Comparison of ENCODE assay signal across 21 cellular contexts in the genomic region with DNA sequence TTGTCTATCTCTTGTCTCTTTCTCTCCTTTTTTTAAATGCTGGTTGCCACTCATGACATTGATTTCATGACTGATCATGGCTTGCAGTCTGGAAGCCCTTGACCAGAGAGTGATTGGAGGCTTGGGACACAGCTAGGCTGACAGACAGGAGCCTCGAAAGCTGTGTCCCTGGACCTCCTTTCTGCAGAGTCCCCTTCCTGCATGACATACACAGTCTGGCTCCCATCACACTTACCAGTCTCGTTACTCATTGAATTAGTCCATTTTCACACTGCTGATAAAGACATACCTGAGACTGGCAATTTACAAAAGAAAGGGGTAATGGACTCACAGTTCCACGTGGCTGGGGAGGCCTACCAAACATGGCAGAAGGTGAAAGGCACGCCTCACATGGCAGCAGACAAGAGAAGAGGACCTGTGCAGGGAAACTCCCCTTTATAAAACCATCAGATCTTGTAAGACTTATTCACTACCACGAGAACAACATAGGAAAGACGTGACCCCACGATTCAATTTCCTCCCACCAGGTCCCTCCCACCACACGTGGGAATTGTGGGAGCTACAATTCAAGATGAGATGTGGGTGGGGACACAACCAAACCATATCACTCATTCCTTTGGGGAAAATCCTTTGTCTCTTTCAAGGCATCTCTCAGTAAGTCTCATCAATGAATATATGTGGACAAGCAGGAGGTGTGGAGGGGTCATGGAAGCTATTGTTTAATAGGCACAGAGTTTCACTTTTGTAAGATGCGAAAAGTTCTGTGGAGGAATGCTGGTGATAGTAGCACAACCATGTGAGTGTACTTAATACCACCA.
DNase-seq lines count a peak whose midpoint lies in the region; ATAC-seq and TF ChIP-seq lines count a peak whose summit lies in the region.
"Had no signal": no experiment of that assay in that cellular context is flagged by ENCODE, and none has a peak within 500 bp of the region (broad histone marks: within the 10 kb centered on the region; RNA-seq: fewer than 3 reads in every experiment).

No MANE protein-coding gene starts in this region.

- no peak for TF ChIP-seq CTCF in transverse colon (IDR thresholded peaks at IDR 0.05)

- no peaks in the 10 kb centered on the region for H3K27me3 ChIP-seq in transverse colon

- no peak overlapping the region for H3K27ac ChIP-seq in transverse colon
- H3K27ac ChIP-seq: A549, HL-60 had no signal

- H3K4me3 Mint-ChIP-seq in activated CD4-positive, alpha-beta memory T cell treated with anti-CD3 and anti-CD28 coated beads for 36 hours: no peak overlapping the region
- H3K4me3 Mint-ChIP-seq in activated CD4-positive, alpha-beta memory T cell treated with anti-CD3 and anti-CD28 coated beads, Interleukin-2, amount 10 ng/mL, durations not matched to agents 7 days and 5 days: no peak overlapping the region
- peak overlapping the region; percentile 18 for H3K4me3 Mint-ChIP-seq in natural killer cell treated with Interleukin-12 subunit alpha and Interleukin-12 subunit beta and Interleukin-15 and Interleukin-18, amount 100 ng/mL, for 72 hours
- H3K4me3 Mint-ChIP-seq: CD4-positive, alpha-beta T cell had no signal

- no peaks in the 10 kb centered on the region for H3K9me3 ChIP-seq in transverse colon
- H3K9me3 ChIP-seq: A549, Caco-2, HAP-1 had no signal

- no peak for TF ChIP-seq POLR2A in transverse colon (IDR thresholded peaks at IDR 0.05)

- ATAC-seq in natural killer cell treated with Interleukin-12 subunit alpha and Interleukin-12 subunit beta and Interleukin-15 and Interleukin-18, amount 100 ng/mL, for 72 hours: peak in 1 of 2 donors; percentile 61
- ATAC-seq: A549, PC-3 had no signal

- intact Hi-C loops in activated CD4-positive, alpha-beta memory T cell treated with anti-CD3 and anti-CD28 coated beads for 36 hours (cut with micrococcal nuclease): no loop called here
- intact Hi-C loops in transverse colon (cut with DNase I; ENCODE audit: low total_unique reads): no loop called here

- no peaks in the 10 kb centered on the region for H3K9me3 Mint-ChIP-seq in activated CD4-positive, alpha-beta memory T cell treated with anti-CD3 and anti-CD28 coated beads for 36 hours
- H3K9me3 Mint-ChIP-seq in activated CD4-positive, alpha-beta memory T cell treated with anti-CD3 and anti-CD28 coated beads, Interleukin-2, amount 10 ng/mL, durations not matched to agents 7 days and 5 days: peaks cover 5% of the 10 kb centered on the region
- no peaks in the 10 kb centered on the region for H3K9me3 Mint-ChIP-seq in natural killer cell treated with Interleukin-12 subunit alpha and Interleukin-12 subunit beta and Interleukin-15 and Interleukin-18, amount 100 ng/mL, for 72 hours
- H3K9me3 Mint-ChIP-seq: CD4-positive, alpha-beta T cell had no signal

- peak; percentile 50 for DNase-seq in activated CD4-positive, alpha-beta memory T cell treated with anti-CD3 and anti-CD28 coated beads for 36 hours
- no peak for DNase-seq in activated CD4-positive, alpha-beta memory T cell treated with anti-CD3 and anti-CD28 coated beads, Interleukin-2, amount 10 ng/mL, durations not matched to agents 7 days and 5 days
- peak; percentile 37 for DNase-seq in stimulated activated CD4-positive, alpha-beta T cell treated with anti-CD3 and anti-CD28 coated beads, Interleukin-1b, Interleukin-23, amount 100 ng/mL, for 48 hours
- no peak for DNase-seq in stimulated activated CD4-positive, alpha-beta T cell treated with anti-CD3 and anti-CD28 coated beads, Interleukin-2, amount 100 ng/mL, for 24 hours
- DNase-seq in activated T-cell treated with anti-CD3 and anti-CD28 coated beads, Interleukin-2, amount 50 U/mL, for 48 hours: peak; percentile 46 to 49
- DNase-seq in natural killer cell treated with Interleukin-12 subunit alpha and Interleukin-12 subunit beta and Interleukin-15 and Interleukin-18, amount 100 ng/mL, for 72 hours (ENCODE audit: low spot score): no peak
- DNase-seq in NCI-H1436 (lab: John Stamatoyannopoulos, UW) (no peak), transverse colon (no peak)
- DNase-seq: Caco-2; CD4-positive, alpha-beta T cell; GF-D8; NCI-H1048; NCI-H1436 treated with DMSO at 0.1 percent for 48 hours; NCI-H2029; NCI-H345; NCI-H524 treated with DMSO at 0.1 percent for 48 hours; PC-3; RPMI8226 had no signal

- H3K36me3 ChIP-seq in transverse colon: no peaks in the 10 kb centered on the region
- H3K36me3 ChIP-seq: HAP-1 had no signal

- WGBS in transverse colon (ENCODE audit: low coverage in 1 of 2), 2 donors: 74 to 79% methylated on average over 8 to 9 of the region's 9 CpGs

- no peaks in the 10 kb centered on the region for H3K27me3 Mint-ChIP-seq in activated CD4-positive, alpha-beta memory T cell treated with anti-CD3 and anti-CD28 coated beads for 36 hours
- H3K27me3 Mint-ChIP-seq in activated CD4-positive, alpha-beta memory T cell treated with anti-CD3 and anti-CD28 coated beads, Interleukin-2, amount 10 ng/mL, durations not matched to agents 7 days and 5 days: peaks cover 5% of the 10 kb centered on the region
- no peaks in the 10 kb centered on the region for H3K27me3 Mint-ChIP-seq in natural killer cell treated with Interleukin-12 subunit alpha and Interleukin-12 subunit beta and Interleukin-15 and Interleukin-18, amount 100 ng/mL, for 72 hours
- H3K27me3 Mint-ChIP-seq: CD4-positive, alpha-beta T cell had no signal

- POLR2A ChIA-PET in activated CD4-positive, alpha-beta memory T cell treated with anti-CD3 and anti-CD28 coated beads for 36 hours (lab: Charles Lee): interaction anchor here (1.4 kb wide), 1 partner anchor 9 kb away, joined by 4 read pairs; no protein-coding TSS in a partner anchor
- POLR2A ChIA-PET in activated CD4-positive, alpha-beta memory T cell treated with anti-CD3 and anti-CD28 coated beads, Interleukin-2, amount 10 ng/mL, durations not matched to agents 7 days and 5 days (lab: Charles Lee): no interaction called here

- no peak for TF ChIP-seq EP300 in transverse colon (IDR thresholded peaks at IDR 0.05; ENCODE audit: low read depth)

- H3K36me3 Mint-ChIP-seq in activated CD4-positive, alpha-beta memory T cell treated with anti-CD3 and anti-CD28 coated beads for 36 hours: no peaks in the 10 kb centered on the region
- peaks cover 18% of the 10 kb centered on the region for H3K36me3 Mint-ChIP-seq in activated CD4-positive, alpha-beta memory T cell treated with anti-CD3 and anti-CD28 coated beads, Interleukin-2, amount 10 ng/mL, durations not matched to agents 7 days and 5 days (ENCODE audit: low read depth)
- H3K36me3 Mint-ChIP-seq in natural killer cell treated with Interleukin-12 subunit alpha and Interleukin-12 subunit beta and Interleukin-15 and Interleukin-18, amount 100 ng/mL, for 72 hours: peaks cover 36% of the 10 kb centered on the region

- H3K27ac Mint-ChIP-seq in activated CD4-positive, alpha-beta memory T cell treated with anti-CD3 and anti-CD28 coated beads for 36 hours: no peak overlapping the region
- H3K27ac Mint-ChIP-seq in activated CD4-positive, alpha-beta memory T cell treated with anti-CD3 and anti-CD28 coated beads, Interleukin-2, amount 10 ng/mL, durations not matched to agents 7 days and 5 days: no peak overlapping the region
- peak overlapping the region; percentile 72 to 90 for H3K27ac Mint-ChIP-seq in natural killer cell treated with Interleukin-12 subunit alpha and Interleukin-12 subunit beta and Interleukin-15 and Interleukin-18, amount 100 ng/mL, for 72 hours
- H3K27ac Mint-ChIP-seq: CD4-positive, alpha-beta T cell had no signal

- no peak overlapping the region for H3K4me3 ChIP-seq in transverse colon
- H3K4me3 ChIP-seq: A549, HAP-1 had no signal

- CTCF ChIA-PET in activated CD4-positive, alpha-beta memory T cell treated with anti-CD3 and anti-CD28 coated beads for 36 hours (lab: Charles Lee): no interaction called here
- CTCF ChIA-PET in activated CD4-positive, alpha-beta memory T cell treated with anti-CD3 and anti-CD28 coated beads, Interleukin-2, amount 10 ng/mL, durations not matched to agents 7 days and 5 days (lab: Charles Lee): no interaction called here

- H3K4me1 ChIP-seq in transverse colon: no peaks in the 10 kb centered on the region
- H3K4me1 ChIP-seq: A549, Caco-2, HAP-1 had no signal

- peaks cover 19% of the 10 kb centered on the region for H3K4me1 Mint-ChIP-seq in activated CD4-positive, alpha-beta memory T cell treated with anti-CD3 and anti-CD28 coated beads for 36 hours (ENCODE audit: low read depth)
- peaks cover 3% of the 10 kb centered on the region for H3K4me1 Mint-ChIP-seq in activated CD4-positive, alpha-beta memory T cell treated with anti-CD3 and anti-CD28 coated beads, Interleukin-2, amount 10 ng/mL, durations not matched to agents 7 days and 5 days
- H3K4me1 Mint-ChIP-seq in natural killer cell treated with Interleukin-12 subunit alpha and Interleukin-12 subunit beta and Interleukin-15 and Interleukin-18, amount 100 ng/mL, for 72 hours (ENCODE audit: low read depth in 2 of 2): peaks cover 39 to 47% of the 10 kb centered on the region in 2 donors

- in situ Hi-C loops in transverse colon (cut with MboI; ENCODE audit: low pct_ligation_motif_present in 1 of 4, low pct_unique_long_range_greater_than_20kb in 1 of 4, low sequenced_read_pairs in 3 of 4): no loop called here

Comparison
In these comparisons a context has a peak if more than half of its experiments do, and no peak if none do; other contexts are left out.
1. DNase-seq: peak in activated CD4-positive, alpha-beta memory T cell treated with anti-CD3 and anti-CD28 coated beads for 36 hours (single experiment), stimulated activated CD4-positive, alpha-beta T cell treated with anti-CD3 and anti-CD28 coated beads, Interleukin-1b, Interleukin-23, amount 100 ng/mL, for 48 hours (single experiment) and activated T-cell treated with anti-CD3 and anti-CD28 coated beads, Interleukin-2, amount 50 U/mL, for 48 hours (2 of 2); none in activated CD4-positive, alpha-beta memory T cell treated with anti-CD3 and anti-CD28 coated beads, Interleukin-2, amount 10 ng/mL, durations not matched to agents 7 days and 5 days (single experiment), stimulated activated CD4-positive, alpha-beta T cell treated with anti-CD3 and anti-CD28 coated beads, Interleukin-2, amount 100 ng/mL, for 24 hours (0 of 2), natural killer cell treated with Interleukin-12 subunit alpha and Interleukin-12 subunit beta and Interleukin-15 and Interleukin-18, amount 100 ng/mL, for 72 hours (single experiment), NCI-H1436 (single experiment) and transverse colon (single experiment).
2. H3K27ac Mint-ChIP-seq: peak in natural killer cell treated with Interleukin-12 subunit alpha and Interleukin-12 subunit beta and Interleukin-15 and Interleukin-18, amount 100 ng/mL, for 72 hours (2 of 2); none in activated CD4-positive, alpha-beta memory T cell treated with anti-CD3 and anti-CD28 coated beads for 36 hours (single experiment) and activated CD4-positive, alpha-beta memory T cell treated with anti-CD3 and anti-CD28 coated beads, Interleukin-2, amount 10 ng/mL, durations not matched to agents 7 days and 5 days (single experiment).